1 cellular context compared by ENCODE assay signal in genomic region chr17:59513934-59514841, GRCh38.
TF ChIP-seq lines count a peak whose summit lies in the region.

No MANE protein-coding gene starts in this region.

TF ChIP-seq in HepG2, 621 proteins besides CTCF, POLR2A, EP300 and RAD21 (continued from another document and continues in another):
- TF ChIP-seq TRAFD1 (CRISPR knock-in tag; IDR thresholded peaks at IDR 0.05; ENCODE audit: borderline replicate concordance) (no peak), TBP (CRISPR knock-in tag; IDR thresholded peaks at IDR 0.05) (no peak), ZNF782 (CRISPR knock-in tag; IDR thresholded peaks at IDR 0.05; ENCODE audit: borderline replicate concordance) (no peak), CHCHD3 (CRISPR knock-in tag; IDR thresholded peaks at IDR 0.05) (no peak), TEAD2 (CRISPR knock-in tag; IDR thresholded peaks at IDR 0.05) (no peak), DZIP1 (CRISPR knock-in tag; IDR thresholded peaks at IDR 0.05) (no peak), ZNF24 (IDR thresholded peaks at IDR 0.05) (no peak), BATF2 (CRISPR knock-in tag; IDR thresholded peaks at IDR 0.05) (no peak), GATA4 (IDR thresholded peaks at IDR 0.05; ENCODE audit: borderline replicate concordance, low read depth) (no peak), ZNF17 (CRISPR knock-in tag; IDR thresholded peaks at IDR 0.05) (no peak), NR2F6 (IDR thresholded peaks at IDR 0.05) (peak; percentile 76), NR2F6 (CRISPR knock-in tag; IDR thresholded peaks at IDR 0.05) (peak; percentile 81), ZNF557 (CRISPR knock-in tag; IDR thresholded peaks at IDR 0.05) (no peak; the same call in 1 of the 2 replicates), AHDC1 (CRISPR knock-in tag; IDR thresholded peaks at IDR 0.05; ENCODE audit: borderline replicate concordance) (peak; percentile 87), SALL1 (CRISPR knock-in tag; IDR thresholded peaks at IDR 0.05) (peak; percentile 94; the same call in 1 of the 2 replicates), GPN1 (CRISPR knock-in tag; IDR thresholded peaks at IDR 0.05; ENCODE audit: borderline replicate concordance) (no peak), ZNF710 (CRISPR knock-in tag; IDR thresholded peaks at IDR 0.05; ENCODE audit: borderline replicate concordance) (peak; percentile 87; the same call in 1 of the 2 replicates), HOXA3 (CRISPR knock-in tag; IDR thresholded peaks at IDR 0.05) (no peak), DRAP1 (CRISPR knock-in tag; IDR thresholded peaks at IDR 0.05) (0 out of 2 replicates have a peak, but pooled peaks have one; percentile 45), ZBTB34 (CRISPR knock-in tag; IDR thresholded peaks at IDR 0.05) (no peak; the same call in 1 of the 2 replicates), PREB (CRISPR knock-in tag; IDR thresholded peaks at IDR 0.05) (no peak), ZIK1 (CRISPR knock-in tag; IDR thresholded peaks at IDR 0.05; ENCODE audit: borderline replicate concordance, low read depth) (no peak), ELF3 (CRISPR knock-in tag; IDR thresholded peaks at IDR 0.05) (peak; percentile 72), SIX4 (CRISPR knock-in tag; IDR thresholded peaks at IDR 0.05) (peak; percentile 33; the same call in 1 of the 2 replicates), FOXP4 (CRISPR knock-in tag; IDR thresholded peaks at IDR 0.05) (peak; percentile 96), TAF15 (IDR thresholded peaks at IDR 0.05; ENCODE audit: low read depth, low read length, poor library complexity, severe bottlenecking) (no peak), ISL2 (CRISPR knock-in tag; IDR thresholded peaks at IDR 0.05) (peak; percentile 87; the same call in 1 of the 2 replicates), ZNF235 (CRISPR knock-in tag; IDR thresholded peaks at IDR 0.05; ENCODE audit: borderline replicate concordance) (no peak), ZNF414 (CRISPR knock-in tag; IDR thresholded peaks at IDR 0.05) (peak; percentile 50; the same call in 1 of the 2 replicates), ZNF678 (CRISPR knock-in tag; IDR thresholded peaks at IDR 0.05) (no peak), CBX5 (CRISPR knock-in tag; IDR thresholded peaks at IDR 0.05; ENCODE audit: borderline replicate concordance) (no peak), ZNF691 (CRISPR knock-in tag; IDR thresholded peaks at IDR 0.05; ENCODE audit: borderline replicate concordance, low read depth) (no peak), KLF16 (CRISPR knock-in tag; IDR thresholded peaks at IDR 0.05) (peak in 1 of 2 experiments; percentile 55; a peak in 2 of 4 replicates), ZNF598 (CRISPR knock-in tag; IDR thresholded peaks at IDR 0.05; ENCODE audit: borderline replicate concordance) (no peak), CENPBD1 (CRISPR knock-in tag; IDR thresholded peaks at IDR 0.05; ENCODE audit: borderline replicate concordance, low read depth) (no peak), MTF2 (CRISPR knock-in tag; IDR thresholded peaks at IDR 0.05; ENCODE audit: borderline replicate concordance) (no peak), ZSCAN30 (CRISPR knock-in tag; IDR thresholded peaks at IDR 0.05) (no peak), ZKSCAN5 (CRISPR knock-in tag; IDR thresholded peaks at IDR 0.05) (no peak), MBD4 (IDR thresholded peaks at IDR 0.05; ENCODE audit: borderline replicate concordance, low read length) (no peak), MEIS1 (CRISPR knock-in tag; IDR thresholded peaks at IDR 0.05; ENCODE audit: borderline replicate concordance) (no peak; the same call in 1 of the 2 replicates)
